ENCODE assay signal across 1 cellular context in the genomic region with DNA sequence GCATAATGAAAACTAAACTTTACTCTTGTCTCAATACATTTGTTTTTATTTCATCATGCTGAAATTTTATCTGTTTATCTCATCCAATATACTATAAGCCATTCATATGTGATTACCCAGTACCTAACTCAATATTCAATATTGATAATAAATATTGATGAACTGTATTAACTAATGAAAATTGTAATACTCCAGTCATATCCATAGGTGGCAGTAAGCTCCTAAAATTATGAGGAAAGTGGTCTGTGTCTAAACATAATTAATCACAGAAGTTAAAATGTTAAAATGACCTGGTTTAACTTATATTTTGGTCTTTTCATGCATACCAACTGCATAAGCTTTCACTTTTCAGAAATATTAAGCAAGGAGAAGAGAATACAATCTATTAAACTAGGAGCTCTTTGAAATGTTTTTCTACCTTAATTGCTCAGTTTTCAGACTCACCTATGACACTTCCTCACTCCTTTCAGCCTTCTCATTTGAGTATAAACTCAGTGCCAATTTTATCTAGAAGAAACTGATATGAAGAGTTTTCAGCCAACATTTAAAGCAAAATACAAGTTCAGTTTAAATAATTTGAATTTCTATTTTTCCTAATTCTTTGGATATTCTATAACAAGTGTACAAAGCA.
TF ChIP-seq lines count a peak whose summit lies in the region.

No MANE protein-coding gene starts in this region.

TF ChIP-seq in IMR-90, 13 proteins besides CTCF, POLR2A, EP300 and RAD21:
- TF ChIP-seq FOS (IDR thresholded peaks at IDR 0.05; ENCODE audit: low read depth, low read length): no peak
- no peak for TF ChIP-seq RCOR1 (IDR thresholded peaks at IDR 0.05; ENCODE audit: insufficient replicate concordance, low read length)
- TF ChIP-seq, protein P1, sequence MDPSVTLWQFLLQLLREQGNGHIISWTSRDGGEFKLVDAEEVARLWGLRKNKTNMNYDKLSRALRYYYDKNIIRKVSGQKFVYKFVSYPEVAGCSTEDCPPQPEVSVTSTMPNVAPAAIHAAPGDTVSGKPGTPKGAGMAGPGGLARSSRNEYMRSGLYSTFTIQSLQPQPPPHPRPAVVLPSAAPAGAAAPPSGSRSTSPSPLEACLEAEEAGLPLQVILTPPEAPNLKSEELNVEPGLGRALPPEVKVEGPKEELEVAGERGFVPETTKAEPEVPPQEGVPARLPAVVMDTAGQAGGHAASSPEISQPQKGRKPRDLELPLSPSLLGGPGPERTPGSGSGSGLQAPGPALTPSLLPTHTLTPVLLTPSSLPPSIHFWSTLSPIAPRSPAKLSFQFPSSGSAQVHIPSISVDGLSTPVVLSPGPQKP (IDR thresholded peaks at IDR 0.05; ENCODE audit: borderline replicate concordance, low read depth, low read length): no peak
- no peak for TF ChIP-seq MXI1 (IDR thresholded peaks at IDR 0.05; ENCODE audit: borderline replicate concordance, low read depth, low read length)
- TF ChIP-seq, protein P2, sequence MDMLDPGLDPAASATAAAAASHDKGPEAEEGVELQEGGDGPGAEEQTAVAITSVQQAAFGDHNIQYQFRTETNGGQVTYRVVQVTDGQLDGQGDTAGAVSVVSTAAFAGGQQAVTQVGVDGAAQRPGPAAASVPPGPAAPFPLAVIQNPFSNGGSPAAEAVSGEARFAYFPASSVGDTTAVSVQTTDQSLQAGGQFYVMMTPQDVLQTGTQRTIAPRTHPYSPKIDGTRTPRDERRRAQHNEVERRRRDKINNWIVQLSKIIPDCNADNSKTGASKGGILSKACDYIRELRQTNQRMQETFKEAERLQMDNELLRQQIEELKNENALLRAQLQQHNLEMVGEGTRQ (IDR thresholded peaks at IDR 0.05; ENCODE audit: low read depth, low read length): no peak
- no peak for TF ChIP-seq CEBPB (IDR thresholded peaks at IDR 0.05; ENCODE audit: low read depth, low read length)
- TF ChIP-seq SMC3 (IDR thresholded peaks at IDR 0.05; ENCODE audit: low read depth, low read length): no peak
- TF ChIP-seq MAZ (IDR thresholded peaks at IDR 0.05; ENCODE audit: borderline replicate concordance, low read depth, low read length): no peak
- no peak for TF ChIP-seq NFE2L2 (IDR thresholded peaks at IDR 0.05; ENCODE audit: low read depth, low read length)
- TF ChIP-seq MAFK (IDR thresholded peaks at IDR 0.05; ENCODE audit: low read depth, low read length): no peak
- TF ChIP-seq RFX5 (IDR thresholded peaks at IDR 0.05; ENCODE audit: low read depth, low read length): no peak
- TF ChIP-seq CHD1 (IDR thresholded peaks at IDR 0.05; ENCODE audit: low read depth, low read length): no peak
- no peak for TF ChIP-seq BHLHE40 (IDR thresholded peaks at IDR 0.05; ENCODE audit: low read depth, low read length)
TF ChIP-seq in IMR-90: peak in this region for 0.
